In genomic region chr5:2221450-2221849, GRCh38 we compare ENCODE assay signal across 22 cellular contexts.
DNase-seq lines count a peak whose midpoint lies in the region; FAIRE-seq and TF ChIP-seq lines count a peak whose summit lies in the region.
"Had no signal": no experiment of that assay in that cellular context is flagged by ENCODE, and none has a peak within 500 bp of the region (broad histone marks: within the 10 kb centered on the region; RNA-seq: fewer than 3 reads in every experiment).

No MANE protein-coding gene starts in this region.

- H3K27me3 Mint-ChIP-seq in activated CD4-positive, alpha-beta T cell treated with anti-CD3 and anti-CD28 coated beads, Interleukin-2, amount 10 ng/mL, durations not matched to agents 24 days and 14 days, result no peaks in the 10 kb centered on the region
- H3K27me3 Mint-ChIP-seq in osteocyte (ENCODE audit: unreplicated experiment), result no peaks in the 10 kb centered on the region
- H3K27me3 Mint-ChIP-seq: B cell; CD4-positive, alpha-beta T cell had no signal

- H3K27ac ChIP-seq in kidney (ENCODE audit: low read depth in 2 of 2, low read length in 2 of 2), result no peak overlapping the region
- no peak overlapping the region for H3K27ac ChIP-seq in prostate gland
- H3K27ac ChIP-seq: 22Rv1; A549; BLaER1 treated with 17β-estradiol and CSF1 and Interleukin-3, amounts not matched to agents 10 nM and 100 nM; C4-2B had no signal

- H3K27ac Mint-ChIP-seq in activated CD4-positive, alpha-beta T cell treated with anti-CD3 and anti-CD28 coated beads, Interleukin-2, amount 10 ng/mL, durations not matched to agents 24 days and 14 days, result no peak overlapping the region
- no peak overlapping the region for H3K27ac Mint-ChIP-seq in osteocyte (ENCODE audit: unreplicated experiment)
- H3K27ac Mint-ChIP-seq: B cell; CD4-positive, alpha-beta T cell; CD8-positive, alpha-beta T cell had no signal

- no peaks in the 10 kb centered on the region for H3K9me3 Mint-ChIP-seq in activated CD4-positive, alpha-beta T cell treated with anti-CD3 and anti-CD28 coated beads, Interleukin-2, amount 10 ng/mL, durations not matched to agents 24 days and 14 days
- H3K9me3 Mint-ChIP-seq in osteocyte (ENCODE audit: unreplicated experiment), result peaks cover 6% of the 10 kb centered on the region
- H3K9me3 Mint-ChIP-seq: CD8-positive, alpha-beta T cell had no signal

- no peak for FAIRE-seq in kidney (lab: Jason Lieb, UNC)
- FAIRE-seq: A549, D721Med, G401.6, GM12891, GM18507 had no signal

- H3K27me3 ChIP-seq in prostate gland (replicated peaks; ENCODE audit: insufficient read depth), result no peaks in the 10 kb centered on the region
- H3K27me3 ChIP-seq: BLaER1 treated with 17β-estradiol and CSF1 and Interleukin-3, amounts not matched to agents 10 nM and 100 nM had no signal

- H3K36me3 Mint-ChIP-seq in activated CD4-positive, alpha-beta T cell treated with anti-CD3 and anti-CD28 coated beads, Interleukin-2, amount 10 ng/mL, durations not matched to agents 24 days and 14 days (ENCODE audit: low read depth), result no peaks in the 10 kb centered on the region
- H3K36me3 Mint-ChIP-seq in osteocyte (ENCODE audit: unreplicated experiment), result no peaks in the 10 kb centered on the region
- H3K36me3 Mint-ChIP-seq: CD8-positive, alpha-beta T cell had no signal

- H3K4me3 ChIP-seq in kidney (ENCODE audit: low read length in 2 of 2) (no peak overlapping the region), prostate gland (no peak overlapping the region)
- H3K4me3 ChIP-seq: A549; BLaER1 treated with 17β-estradiol and CSF1 and Interleukin-3, amounts not matched to agents 10 nM and 100 nM had no signal

- TF ChIP-seq CTCF in kidney (IDR thresholded peaks at IDR 0.05; ENCODE audit: borderline replicate concordance, extremely low read depth, insufficient read depth), result no peak
- TF ChIP-seq CTCF in osteocyte (IDR thresholded peaks at IDR 0.05), result no peak
- no peak for TF ChIP-seq CTCF in prostate gland (IDR thresholded peaks at IDR 0.05)

- no peaks in the 10 kb centered on the region for H3K4me1 Mint-ChIP-seq in activated CD4-positive, alpha-beta T cell treated with anti-CD3 and anti-CD28 coated beads, Interleukin-2, amount 10 ng/mL, durations not matched to agents 24 days and 14 days
- no peaks in the 10 kb centered on the region for H3K4me1 Mint-ChIP-seq in osteocyte (ENCODE audit: unreplicated experiment)
- H3K4me1 Mint-ChIP-seq: B cell had no signal

- H3K4me1 ChIP-seq in kidney (ENCODE audit: control insufficient read depth in 1 of 2, insufficient read depth in 1 of 2, low read depth in 1 of 2, low read length in 2 of 2) (no peaks in the 10 kb centered on the region), prostate gland (replicated peaks) (no peaks in the 10 kb centered on the region)
- H3K4me1 ChIP-seq: A549; BLaER1 treated with 17β-estradiol and CSF1 and Interleukin-3, amounts not matched to agents 10 nM and 100 nM; Caco-2 had no signal

- intact Hi-C loops in activated CD4-positive, alpha-beta T cell treated with anti-CD3 and anti-CD28 coated beads, Interleukin-2, amount 10 ng/mL, durations not matched to agents 24 days and 14 days (cut with micrococcal nuclease), result no loop called here
- intact Hi-C loops in kidney (cut with DNase I), result no loop called here
- intact Hi-C loops in prostate gland (cut with DNase I), result no loop called here

- H3K9me3 ChIP-seq in kidney (ENCODE audit: control insufficient read depth in 1 of 2, low read length in 2 of 2), result no peaks in the 10 kb centered on the region
- no peaks in the 10 kb centered on the region for H3K9me3 ChIP-seq in prostate gland
- H3K9me3 ChIP-seq: A549, Caco-2 had no signal

- H3K9ac ChIP-seq in kidney (ENCODE audit: low read length in 2 of 2), result no peak overlapping the region
- H3K9ac ChIP-seq: BLaER1 treated with 17β-estradiol and CSF1 and Interleukin-3, amounts not matched to agents 10 nM and 100 nM had no signal

- WGBS in prostate gland, result 92% methylated on average over 5 of the region's 5 CpGs

- DNase-seq in activated CD4-positive, alpha-beta T cell treated with anti-CD3 and anti-CD28 coated beads, Interleukin-2, amount 10 ng/mL, durations not matched to agents 24 days and 14 days, result peak; percentile 34
- DNase-seq in activated CD4-positive, alpha-beta T cell treated with anti-CD3 and anti-CD28 coated beads for 48 hours, result no peak
- DNase-seq in kidney (peak; percentile 27), osteocyte (ENCODE audit: extremely low spot score, unreplicated experiment) (peak; percentile 75), prostate gland (ENCODE audit: low spot score) (no peak), inferior parietal cortex (ENCODE audit: extremely low spot score) (no peak)
- DNase-seq: AML-193; Caco-2; Calu3; CD4-positive, alpha-beta T cell; CD8-positive, alpha-beta T cell; DMS79 treated with DMSO at 0.1 percent for 48 hours; GF-D8 had no signal

- no peak for TF ChIP-seq POLR2A in prostate gland (IDR thresholded peaks at IDR 0.05)

- H3K36me3 ChIP-seq in kidney (ENCODE audit: control insufficient read depth in 1 of 2, insufficient read depth in 2 of 2, low read length in 2 of 2), result no peaks in the 10 kb centered on the region
- H3K36me3 ChIP-seq in prostate gland, result no peaks in the 10 kb centered on the region
- H3K36me3 ChIP-seq: BLaER1 treated with 17β-estradiol and CSF1 and Interleukin-3, amounts not matched to agents 10 nM and 100 nM had no signal

- H3K4me3 Mint-ChIP-seq in activated CD4-positive, alpha-beta T cell treated with anti-CD3 and anti-CD28 coated beads, Interleukin-2, amount 10 ng/mL, durations not matched to agents 24 days and 14 days, result no peak overlapping the region
- no peak overlapping the region for H3K4me3 Mint-ChIP-seq in osteocyte (ENCODE audit: unreplicated experiment)
- H3K4me3 Mint-ChIP-seq: B cell; CD4-positive, alpha-beta T cell; CD8-positive, alpha-beta T cell had no signal

Comparison
In these comparisons a context has a peak if more than half of its experiments do, and no peak if none do; other contexts are left out.
1. DNase-seq: peak in activated CD4-positive, alpha-beta T cell treated with anti-CD3 and anti-CD28 coated beads, Interleukin-2, amount 10 ng/mL, durations not matched to agents 24 days and 14 days (single experiment), kidney (single experiment) and osteocyte (single experiment); none in activated CD4-positive, alpha-beta T cell treated with anti-CD3 and anti-CD28 coated beads for 48 hours (single experiment), prostate gland (single experiment) and inferior parietal cortex (single experiment).